Comparison of ENCODE assay signal across 10 cellular contexts in the genomic region with DNA sequence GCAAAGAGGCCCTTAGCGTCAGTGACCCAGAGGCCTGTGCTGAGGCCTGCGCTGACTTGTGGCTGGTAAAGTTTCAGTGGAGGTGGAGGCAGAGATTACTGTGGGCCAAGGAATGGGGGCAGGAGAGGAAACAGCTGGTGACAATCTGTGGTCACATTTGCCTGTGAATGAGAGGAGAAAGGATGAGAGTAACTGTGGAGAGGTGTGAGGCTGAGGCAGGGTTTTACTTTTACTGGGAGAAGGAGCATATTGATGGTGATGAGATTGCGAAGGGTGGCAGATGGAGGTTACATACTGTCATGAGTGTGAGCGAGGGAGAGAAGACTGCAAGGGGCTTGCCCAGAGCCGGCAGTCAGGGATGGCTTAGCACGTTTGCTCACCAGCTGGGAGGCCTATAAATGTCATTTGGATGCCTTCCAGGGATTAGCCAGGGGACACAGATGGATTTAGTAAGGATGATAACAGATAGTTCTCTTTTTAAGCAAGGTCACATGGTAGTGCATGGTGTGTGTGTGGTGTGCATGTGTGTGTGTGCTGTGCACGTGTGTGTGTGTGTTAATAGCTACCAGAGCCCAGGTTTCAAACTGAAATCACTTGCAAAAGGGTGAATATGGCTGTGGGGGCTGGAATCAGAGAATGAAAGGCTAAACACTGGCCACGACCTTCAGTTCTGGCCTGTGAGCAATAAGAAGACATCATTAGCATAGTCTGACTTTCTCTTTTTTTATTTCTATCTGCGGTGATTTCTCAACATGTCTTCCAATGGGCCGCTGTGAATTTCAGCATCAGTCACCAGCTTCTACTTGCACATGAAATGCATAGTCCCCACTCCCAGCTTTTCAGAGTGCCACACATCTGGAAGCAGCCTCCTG.
DNase-seq lines count a peak whose midpoint lies in the region; ATAC-seq lines count a peak whose summit lies in the region.
"Had no signal": no experiment of that assay in that cellular context is flagged by ENCODE, and none has a peak within 500 bp of the region (broad histone marks: within the 10 kb centered on the region; RNA-seq: fewer than 3 reads in every experiment).

No MANE protein-coding gene starts in this region.

- ATAC-seq in HG02884 (IDR thresholded peaks at IDR 0.05; ENCODE audit: unreplicated experiment) (peak; percentile 47), HG03457 (IDR thresholded peaks at IDR 0.05; ENCODE audit: unreplicated experiment) (no peak), GM19467 (IDR thresholded peaks at IDR 0.05; ENCODE audit: unreplicated experiment) (no peak)
- ATAC-seq in naive thymus-derived CD8-positive, alpha-beta T cell: no peak

- DNase-seq in EH (ENCODE audit: low read depth) (peak; percentile 84), mesenchymal stem cell (peak; percentile 24)
- DNase-seq in activated effector memory CD4-positive, alpha-beta T cell treated with Interleukin-2 at 50 U/mL for 16 hours: no peak
- no peak for DNase-seq in naive thymus-derived CD8-positive, alpha-beta T cell
- DNase-seq: activated naive CD8-positive, alpha-beta T cell treated with anti-CD3 and anti-CD28 coated beads, Interleukin-2, amount 10 ng/mL, durations not matched to agents 7 days and 5 days; testis had no signal

- no peak overlapping the region for H3K4me3 ChIP-seq in mesenchymal stem cell (ENCODE audit: insufficient read depth in 1 of 2, low read depth in 1 of 2, low read length in 2 of 2)
- H3K4me3 ChIP-seq: testis had no signal

- peaks cover 19 to 41% (median 30%) of the 10 kb centered on the region in 4 donors for H3K4me1 Mint-ChIP-seq in naive thymus-derived CD8-positive, alpha-beta T cell

- peak overlapping the region in 3 of 10 donors; percentile 6 to 53 (median 11) for H3K27ac Mint-ChIP-seq in naive thymus-derived CD8-positive, alpha-beta T cell
- H3K27ac Mint-ChIP-seq: activated naive CD8-positive, alpha-beta T cell treated with anti-CD3 and anti-CD28 coated beads, Interleukin-2, amount 10 ng/mL, durations not matched to agents 7 days and 5 days had no signal

- no peaks in the 10 kb centered on the region for H3K36me3 ChIP-seq in mesenchymal stem cell (ENCODE audit: control insufficient read depth in 1 of 2, insufficient read depth in 2 of 2, low read depth in 1 of 2, low read length in 2 of 2)

- no peak overlapping the region for H3K9ac ChIP-seq in mesenchymal stem cell (ENCODE audit: low read length)

- 55% methylated on average over 10 of the region's 10 CpGs for WGBS in mesenchymal stem cell

- H3K9me3 Mint-ChIP-seq in naive thymus-derived CD8-positive, alpha-beta T cell: no peaks in the 10 kb centered on the region
- H3K9me3 Mint-ChIP-seq: activated naive CD8-positive, alpha-beta T cell treated with anti-CD3 and anti-CD28 coated beads, Interleukin-2, amount 10 ng/mL, durations not matched to agents 7 days and 5 days had no signal

- H3K4me1 ChIP-seq in mesenchymal stem cell (ENCODE audit: control insufficient read depth, insufficient read depth, low read depth, low read length): no peaks in the 10 kb centered on the region
- H3K4me1 ChIP-seq: testis had no signal

- no peak overlapping the region for H2AK5ac ChIP-seq in mesenchymal stem cell (ENCODE audit: low read length, severe bottlenecking)

- H3K27ac ChIP-seq in angular gyrus (ENCODE audit: low read depth, low read length) (peak overlapping the region; percentile 9), mesenchymal stem cell (ENCODE audit: low read length, poor library complexity, severe bottlenecking) (no peak overlapping the region)
- H3K27ac ChIP-seq: testis had no signal

- peak overlapping the region; percentile 72 for H4K91ac ChIP-seq in mesenchymal stem cell (ENCODE audit: low read length)

- peak overlapping the region in 1 of 2 experiments; percentile 47 for H3K18ac ChIP-seq in mesenchymal stem cell (ENCODE audit: low read depth in 1 of 2, low read length in 2 of 2)

- no peak overlapping the region for H3K4me2 ChIP-seq in mesenchymal stem cell (ENCODE audit: low read length, poor library complexity, severe bottlenecking)

- H3K4me3 Mint-ChIP-seq in naive thymus-derived CD8-positive, alpha-beta T cell: no peak overlapping the region
- H3K4me3 Mint-ChIP-seq: activated naive CD8-positive, alpha-beta T cell treated with anti-CD3 and anti-CD28 coated beads, Interleukin-2, amount 10 ng/mL, durations not matched to agents 7 days and 5 days had no signal

- H4K8ac ChIP-seq in mesenchymal stem cell (ENCODE audit: low read length): peak overlapping the region; percentile 46

- peak overlapping the region; percentile 18 to 59 for H2BK12ac ChIP-seq in mesenchymal stem cell (ENCODE audit: low read length in 2 of 2)

- no peak overlapping the region for H2BK5ac ChIP-seq in mesenchymal stem cell (ENCODE audit: low read depth, low read length, poor library complexity, severe bottlenecking)

- peaks cover 0 to 9% (median 1%) of the 10 kb centered on the region in 5 donors for H3K27me3 Mint-ChIP-seq in naive thymus-derived CD8-positive, alpha-beta T cell

- H3K36me3 Mint-ChIP-seq in naive thymus-derived CD8-positive, alpha-beta T cell: no peaks in the 10 kb centered on the region
- H3K36me3 Mint-ChIP-seq: activated naive CD8-positive, alpha-beta T cell treated with anti-CD3 and anti-CD28 coated beads, Interleukin-2, amount 10 ng/mL, durations not matched to agents 7 days and 5 days had no signal

- H3K14ac ChIP-seq in mesenchymal stem cell (ENCODE audit: low read length in 2 of 2): no peak overlapping the region

- POLR2A ChIA-PET in naive thymus-derived CD8-positive, alpha-beta T cell (lab: Charles Lee): no interaction called here

- H3K79me1 ChIP-seq in mesenchymal stem cell (replicated peaks; ENCODE audit: low read length, poor library complexity, severe bottlenecking): no peaks in the 10 kb centered on the region

- peaks cover 0 to 6% of the 10 kb centered on the region in 2 experiments for H3K27me3 ChIP-seq in mesenchymal stem cell (ENCODE audit: control insufficient read depth in 1 of 2, insufficient read depth in 1 of 2, low read length in 2 of 2)
- H3K27me3 ChIP-seq: testis had no signal

- peak overlapping the region in 1 of 2 experiments; percentile 46 for H3K23ac ChIP-seq in mesenchymal stem cell (ENCODE audit: low read length in 2 of 2)

- H2BK120ac ChIP-seq in mesenchymal stem cell (ENCODE audit: low read depth, low read length): peak overlapping the region; percentile 29

- peaks cover 2% of the 10 kb centered on the region for H3K9me3 ChIP-seq in mesenchymal stem cell (ENCODE audit: control insufficient read depth, low read length)
- H3K9me3 ChIP-seq: testis had no signal

- H3K4ac ChIP-seq in mesenchymal stem cell (ENCODE audit: low read depth in 1 of 2, low read length in 2 of 2): peak overlapping the region; percentile 13 to 46

- H2BK15ac ChIP-seq in mesenchymal stem cell (ENCODE audit: low read depth, poor library complexity, severe bottlenecking): no peak overlapping the region

- H2AFZ ChIP-seq in mesenchymal stem cell (ENCODE audit: low read depth, low read length): no peak overlapping the region

Comparison
In these comparisons a context has a peak if more than half of its experiments do, and no peak if none do; other contexts are left out.
1. DNase-seq: peak in EH (single experiment) and mesenchymal stem cell (single experiment); none in activated effector memory CD4-positive, alpha-beta T cell treated with Interleukin-2 at 50 U/mL for 16 hours (single experiment) and naive thymus-derived CD8-positive, alpha-beta T cell (0 of 10).